In the genomic region with DNA sequence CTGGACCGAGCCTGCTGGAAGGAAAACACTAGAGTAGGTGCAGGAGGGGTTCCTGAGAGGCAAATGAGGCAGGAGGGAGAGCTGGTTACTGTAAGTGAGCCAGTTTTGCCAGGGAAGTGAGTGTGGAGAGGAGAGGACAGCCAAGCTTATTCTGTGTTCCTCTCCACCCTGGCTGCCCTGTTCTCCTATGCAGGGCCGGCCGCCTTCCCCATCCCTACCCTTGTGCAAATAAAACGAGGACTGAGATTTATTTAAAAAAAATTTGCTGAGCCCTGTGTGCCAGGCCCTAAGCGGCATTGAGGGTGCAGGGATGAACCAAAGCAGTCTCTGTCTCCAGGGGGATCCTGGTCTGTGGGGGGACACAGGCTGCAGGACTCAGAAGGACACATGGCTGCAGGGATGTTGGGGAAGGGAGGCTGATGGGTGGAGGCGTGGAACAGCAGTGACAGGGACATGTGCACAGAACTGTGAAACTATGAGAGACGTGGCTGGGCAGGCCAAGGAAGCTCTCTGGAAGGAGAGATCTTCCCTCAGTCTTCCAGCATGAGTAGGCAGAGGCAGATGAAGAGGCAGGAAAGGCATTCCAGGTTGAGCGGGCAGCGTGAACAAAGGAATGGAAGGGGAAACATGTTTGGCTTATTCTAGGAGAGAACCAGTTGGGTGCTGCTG, we compare ENCODE assay signal across 20 cellular contexts. TPM values are rescaled to one million over a fixed set of nuclear protein-coding genes. Genes with fewer than 3 reads are reported as not detected.
A peak's percentile ranks its signal among the peaks of the same experiment; 100 is the strongest.
DNase-seq lines count a peak whose midpoint lies in the region; TF ChIP-seq lines count a peak whose summit lies in the region.
"Had no signal": no experiment of that assay in that cellular context is flagged by ENCODE, and none has a peak within 500 bp of the region (broad histone marks: within the 10 kb centered on the region; RNA-seq: fewer than 3 reads in every experiment).

No MANE protein-coding gene starts in this region.

- TF ChIP-seq CTCF in mesothelial cell of epicardium (IDR thresholded peaks at IDR 0.05; ENCODE audit: unreplicated experiment): no peak

- peaks cover 8% of the 10 kb centered on the region for H3K4me1 Mint-ChIP-seq in T-helper 2 cell treated with Interferon-gamma antibody and Interleukin-4, amounts not matched to agents 5 μg/mL and 100 μg/mL, for 36 hours (ENCODE audit: low read depth)
- peaks cover 10% of the 10 kb centered on the region for H3K4me1 Mint-ChIP-seq in mesothelial cell of epicardium

- H3K27ac Mint-ChIP-seq in T-helper 2 cell treated with Interferon-gamma antibody and Interleukin-4, amounts not matched to agents 5 μg/mL and 100 μg/mL, for 36 hours: peak overlapping the region; percentile 2
- no peak overlapping the region for H3K27ac Mint-ChIP-seq in mesothelial cell of epicardium
- H3K27ac Mint-ChIP-seq: activated CD4-positive, alpha-beta T cell treated with anti-CD3 and anti-CD28 coated beads, Interleukin-2, amount 10 ng/mL, durations not matched to agents 7 days and 5 days; activated T-cell treated with anti-CD3 and anti-CD28 coated beads, Interleukin-2, amount 50 U/mL, for 24 hours; CD4-positive, alpha-beta memory T cell had no signal

- H3K9me3 Mint-ChIP-seq in T-helper 2 cell treated with Interferon-gamma antibody and Interleukin-4, amounts not matched to agents 5 μg/mL and 100 μg/mL, for 36 hours: no peaks in the 10 kb centered on the region
- H3K9me3 Mint-ChIP-seq in mesothelial cell of epicardium: no peaks in the 10 kb centered on the region
- H3K9me3 Mint-ChIP-seq: activated CD4-positive, alpha-beta T cell treated with anti-CD3 and anti-CD28 coated beads, Interleukin-2, amount 10 ng/mL, durations not matched to agents 7 days and 5 days; activated T-cell treated with anti-CD3 and anti-CD28 coated beads, Interleukin-2, amount 50 U/mL, for 24 hours; CD4-positive, alpha-beta memory T cell had no signal

- H3K27me3 Mint-ChIP-seq in T-helper 2 cell treated with Interferon-gamma antibody and Interleukin-4, amounts not matched to agents 5 μg/mL and 100 μg/mL, for 36 hours (ENCODE audit: low read depth): no peaks in the 10 kb centered on the region
- peaks cover 6% of the 10 kb centered on the region for H3K27me3 Mint-ChIP-seq in mesothelial cell of epicardium (ENCODE audit: low read depth)

- no peaks in the 10 kb centered on the region for H3K36me3 Mint-ChIP-seq in T-helper 2 cell treated with Interferon-gamma antibody and Interleukin-4, amounts not matched to agents 5 μg/mL and 100 μg/mL, for 36 hours (ENCODE audit: low read depth)
- no peaks in the 10 kb centered on the region for H3K36me3 Mint-ChIP-seq in mesothelial cell of epicardium
- H3K36me3 Mint-ChIP-seq: CD4-positive, alpha-beta memory T cell had no signal

- DNase-seq in T-helper 2 cell treated with Interferon-gamma antibody and Interleukin-4, amounts not matched to agents 5 μg/mL and 100 μg/mL, for 36 hours (ENCODE audit: low spot score): no peak
- DNase-seq in T-helper 2 cell: no peak
- DNase-seq in globus pallidus (ENCODE audit: low spot score): peak; percentile 11
- DNase-seq in pons (ENCODE audit: low spot score): peak; percentile 13
- no peak for DNase-seq in NK-92 treated with Interleukin-12 subunit alpha and Interleukin-12 subunit beta, amount 100 ng/mL, for 24 hours (lab: John Stamatoyannopoulos, UW)
- DNase-seq in cerebellar cortex (ENCODE audit: low spot score): no peak
- no peak for DNase-seq in NCI-H2196 (lab: John Stamatoyannopoulos, UW; ENCODE audit: unreplicated experiment)
- no peak for DNase-seq in mesothelial cell of epicardium (ENCODE audit: low spot score in 2 of 2, unreplicated experiment in 2 of 2)
- DNase-seq: 8988T; activated CD4-positive, alpha-beta T cell treated with anti-CD3 and anti-CD28 coated beads, Interleukin-2, amount 10 ng/mL, durations not matched to agents 7 days and 5 days; activated T-cell treated with anti-CD3 and anti-CD28 coated beads, Interleukin-2, amount 50 U/mL, for 24 hours; CD4-positive, alpha-beta memory T cell; cortex of kidney; GOT3; mesendoderm; NCI-H187 treated with DMSO at 0.1 percent for 48 hours; NCI-H69; SIG-M5; stimulated activated CD4-positive, alpha-beta T cell treated with anti-CD3 and anti-CD28 coated beads, Interleukin-2, amount 100 ng/mL, for 24 hours; SW 1271 had no signal

- H3K4me3 Mint-ChIP-seq in T-helper 2 cell treated with Interferon-gamma antibody and Interleukin-4, amounts not matched to agents 5 μg/mL and 100 μg/mL, for 36 hours: no peak overlapping the region
- H3K4me3 Mint-ChIP-seq in mesothelial cell of epicardium: no peak overlapping the region
- H3K4me3 Mint-ChIP-seq: activated CD4-positive, alpha-beta T cell treated with anti-CD3 and anti-CD28 coated beads, Interleukin-2, amount 10 ng/mL, durations not matched to agents 7 days and 5 days; activated T-cell treated with anti-CD3 and anti-CD28 coated beads, Interleukin-2, amount 50 U/mL, for 24 hours; CD4-positive, alpha-beta memory T cell had no signal

RNA-seq across cellular contexts. Expression of a gene that starts 12.1 kb away (rescaled TPM):
- total RNA-seq in mesothelial cell of epicardium: 1.00 to 1.1 TPM (median 1.1 TPM) in 3 replicates
- total RNA-seq: activated CD4-positive, alpha-beta T cell treated with anti-CD3 and anti-CD28 coated beads, Interleukin-2, amount 10 ng/mL, durations not matched to agents 7 days and 5 days; CD4-positive, alpha-beta memory T cell had no signal

Comparison
In these comparisons a context has a peak if more than half of its experiments do, and no peak if none do; other contexts are left out.
1. DNase-seq: peak in globus pallidus (single experiment) and pons (single experiment); none in T-helper 2 cell treated with Interferon-gamma antibody and Interleukin-4, amounts not matched to agents 5 μg/mL and 100 μg/mL, for 36 hours (single experiment), T-helper 2 cell (0 of 5), NK-92 treated with Interleukin-12 subunit alpha and Interleukin-12 subunit beta, amount 100 ng/mL, for 24 hours (single experiment), cerebellar cortex (single experiment), NCI-H2196 (single experiment) and mesothelial cell of epicardium (0 of 2).